8 cellular contexts compared by ENCODE assay signal in genomic region chr2:241317391-241317790, GRCh38. TPM values are rescaled to one million over a fixed set of nuclear protein-coding genes. Genes with fewer than 3 reads are reported as not detected.
DNase-seq lines count a peak whose midpoint lies in the region; ATAC-seq and TF ChIP-seq lines count a peak whose summit lies in the region.

No MANE protein-coding gene starts in this region.

- H3K27me3 ChIP-seq in A673 (replicated peaks; ENCODE audit: insufficient read depth, low read depth, low read length, poor library complexity) (no peaks in the 10 kb centered on the region), adipocyte (replicated peaks; ENCODE audit: control insufficient read depth, insufficient read depth, low read length) (no peaks in the 10 kb centered on the region), uterus (no peaks in the 10 kb centered on the region)

- H3K4me1 ChIP-seq in A673 (ENCODE audit: insufficient read depth, low read length, poor library complexity, severe bottlenecking) (peaks cover 49% of the 10 kb centered on the region), adipocyte (ENCODE audit: control insufficient read depth, insufficient read depth, low read length) (peaks cover 69% of the 10 kb centered on the region), uterus (no peaks in the 10 kb centered on the region)

- CTCF ChIA-PET in A673 (lab: Charles Lee), result no interaction called here

- H3K9me3 Mint-ChIP-seq in HFFc6, result no peaks in the 10 kb centered on the region
- H3K9me3 Mint-ChIP-seq in memory B cell, result no peaks in the 10 kb centered on the region

- TF ChIP-seq CTCF in A673 (conservative IDR thresholded peaks at IDR 0.05; ENCODE audit: low read depth, low read length), result no peak
- no peak for TF ChIP-seq CTCF in HFFc6 (IDR thresholded peaks at IDR 0.05)
- TF ChIP-seq CTCF in uterus (IDR thresholded peaks at IDR 0.05), result no peak

- H3K4me3 ChIP-seq in A673 (ENCODE audit: low read depth, low read length, poor library complexity, severe bottlenecking) (peak overlapping the region; percentile 71), adipocyte (ENCODE audit: low read length) (peak overlapping the region; percentile 91), uterus (peak overlapping the region in 1 of 2 donors; percentile 68)

- H3K36me3 Mint-ChIP-seq in HFFc6 (ENCODE audit: low read depth) (peaks cover 53% of the 10 kb centered on the region), memory B cell (peaks cover 12% of the 10 kb centered on the region)

- H3K4me3 Mint-ChIP-seq in HFFc6 (peak overlapping the region; percentile 100), memory B cell (peak overlapping the region; percentile 99)

- ATAC-seq in memory B cell (ENCODE audit: low read depth) (no peak), HG03571 (IDR thresholded peaks at IDR 0.05; ENCODE audit: unreplicated experiment) (no peak)

- peak overlapping the region; percentile 95 for H3K9ac ChIP-seq in adipocyte (ENCODE audit: low read length)

- H3K36me3 ChIP-seq in A673 (ENCODE audit: insufficient read depth, low read length, poor library complexity, severe bottlenecking), result peaks cover 9% of the 10 kb centered on the region
- peaks cover 6% of the 10 kb centered on the region for H3K36me3 ChIP-seq in adipocyte (ENCODE audit: control insufficient read depth, insufficient read depth, low read length, severe bottlenecking)
- H3K36me3 ChIP-seq in uterus, result no peaks in the 10 kb centered on the region

- H3K4me1 Mint-ChIP-seq in HFFc6 (ENCODE audit: low read depth) (peaks cover 70% of the 10 kb centered on the region), memory B cell (peaks cover 47% of the 10 kb centered on the region)

- intact Hi-C loops in A673 (cut with micrococcal nuclease; ENCODE audit: unreplicated experiment) (no loop called here), uterus (cut with DNase I; ENCODE audit: low total_unique reads) (no loop called here)

- POLR2A ChIA-PET in A673 (lab: Charles Lee; ENCODE audit: low non-redundant PET), result no interaction called here

- DNase-seq in A673 (ENCODE audit: low spot score) (no peak), HFFc6 (no peak), adipocyte (ENCODE audit: low read depth) (peak; percentile 35), memory B cell (ENCODE audit: low spot score in 2 of 2) (peak in 1 of 2 donors; percentile 18), NCI-H1436 treated with DMSO at 0.1 percent for 48 hours (lab: John Stamatoyannopoulos, UW) (no peak), cerebellar cortex (ENCODE audit: low spot score) (no peak), uterus (no peak)

- TF ChIP-seq POLR2A in uterus (IDR thresholded peaks at IDR 0.05), result no peak

- TSS peak; percentile 31 for BruUV-seq in A673 (replicated peaks; lab: Mats Ljungman, UMichigan)

- H3K27me3 Mint-ChIP-seq in HFFc6 (ENCODE audit: insufficient read depth) (peaks cover 4% of the 10 kb centered on the region), memory B cell (no peaks in the 10 kb centered on the region)

- H3K9me3 ChIP-seq in A673 (ENCODE audit: low read depth, low read length, poor library complexity, severe bottlenecking) (no peaks in the 10 kb centered on the region), adipocyte (ENCODE audit: control insufficient read depth, low read length) (no peaks in the 10 kb centered on the region), uterus (no peaks in the 10 kb centered on the region)

- H3K27ac Mint-ChIP-seq in HFFc6 (peak overlapping the region; percentile 100), memory B cell (peak overlapping the region; percentile 98)

- H3K27ac ChIP-seq in A673 (ENCODE audit: low read depth, low read length, poor library complexity, severe bottlenecking), result peak overlapping the region; percentile 99
- H3K27ac ChIP-seq in uterus, result peak overlapping the region in 1 of 2 donors; percentile 99

RNA-seq across cellular contexts. Expression of gene SEPTIN2, which starts 1.7 kb away (rescaled TPM):
- total RNA-seq in A673 (2021) (342 and 360 TPM in 2 replicates), uterus (100 to 1,000 TPM; 135 to 631 (median 268) TPM)
- total RNA-seq in HFFc6 (2021; fragmentation: NEBNext Ultra II Directional; extraction: Animal tissue kit (Norgen Biotek cat#: 25700)), result 100 to 1,000 TPM; 399 to 468 (median 441) TPM

RNA-seq across cellular contexts. Expression of gene HDLBP, which starts 1.9 kb away (rescaled TPM):
- 510 and 581 TPM in 2 replicates for total RNA-seq in A673 (2021)
- total RNA-seq in HFFc6 (2021; fragmentation: NEBNext Ultra II Directional; extraction: Animal tissue kit (Norgen Biotek cat#: 25700)), result 1,000 to 10,000 TPM in 5 of 6 experiments, 100 to 1,000 TPM in 1; 991 to 1,153 (median 1,104) TPM
- total RNA-seq in uterus, result 1,000 to 10,000 TPM in 1 of 4 donors, 100 to 1,000 TPM in 3; 226 to 1,465 (median 466) TPM

RNA-seq across cellular contexts. Expression of gene FARP2, which starts 38.7 kb away (rescaled TPM):
- 53.3 and 72.1 TPM in 2 replicates for total RNA-seq in A673 (2021)
- 10 to 100 TPM; 38.3 to 46.4 (median 41.9) TPM for total RNA-seq in HFFc6 (2021; fragmentation: NEBNext Ultra II Directional; extraction: Animal tissue kit (Norgen Biotek cat#: 25700))
- 10 to 100 TPM; 20.0 to 92.0 (median 40.6) TPM for total RNA-seq in uterus
